ENCODE assay signal across 11 cellular contexts in genomic region chr22:47361247-47361646, GRCh38.
"Had no signal": no experiment of that assay in that cellular context is flagged by ENCODE, and none has a peak within 500 bp of the region (broad histone marks: within the 10 kb centered on the region; RNA-seq: fewer than 3 reads in every experiment).

No MANE protein-coding gene starts in this region.

- H2AFZ ChIP-seq: GM23248, GM23338 had no signal

- H3K4me3 ChIP-seq: GM23248, GM23338, HAP-1 had no signal

- FAIRE-seq: H1, H54 had no signal

- H3K9ac ChIP-seq: GM23248 had no signal

- H3K4me1 ChIP-seq: HAP-1 had no signal

- H3K4me1 Mint-ChIP-seq: GM23338, H9 had no signal

- DNase-seq: GM23248, GOT3, H7, H9, HCEC 1CT, HFFc6 had no signal

- H3K4me3 Mint-ChIP-seq: GM23338, H9, HFFc6 had no signal

- H3K4me2 ChIP-seq: GM23338 had no signal

- H3K27ac Mint-ChIP-seq: GM23338, H9, HFFc6 had no signal

- H3K27ac ChIP-seq: GM23248 had no signal

- H3K9me3 ChIP-seq: HAP-1 had no signal

- ATAC-seq: GM23338, HCT116 had no signal

- H3K36me3 ChIP-seq: HAP-1 had no signal
